ENCODE assay signal across 10 cellular contexts in the genomic region with DNA sequence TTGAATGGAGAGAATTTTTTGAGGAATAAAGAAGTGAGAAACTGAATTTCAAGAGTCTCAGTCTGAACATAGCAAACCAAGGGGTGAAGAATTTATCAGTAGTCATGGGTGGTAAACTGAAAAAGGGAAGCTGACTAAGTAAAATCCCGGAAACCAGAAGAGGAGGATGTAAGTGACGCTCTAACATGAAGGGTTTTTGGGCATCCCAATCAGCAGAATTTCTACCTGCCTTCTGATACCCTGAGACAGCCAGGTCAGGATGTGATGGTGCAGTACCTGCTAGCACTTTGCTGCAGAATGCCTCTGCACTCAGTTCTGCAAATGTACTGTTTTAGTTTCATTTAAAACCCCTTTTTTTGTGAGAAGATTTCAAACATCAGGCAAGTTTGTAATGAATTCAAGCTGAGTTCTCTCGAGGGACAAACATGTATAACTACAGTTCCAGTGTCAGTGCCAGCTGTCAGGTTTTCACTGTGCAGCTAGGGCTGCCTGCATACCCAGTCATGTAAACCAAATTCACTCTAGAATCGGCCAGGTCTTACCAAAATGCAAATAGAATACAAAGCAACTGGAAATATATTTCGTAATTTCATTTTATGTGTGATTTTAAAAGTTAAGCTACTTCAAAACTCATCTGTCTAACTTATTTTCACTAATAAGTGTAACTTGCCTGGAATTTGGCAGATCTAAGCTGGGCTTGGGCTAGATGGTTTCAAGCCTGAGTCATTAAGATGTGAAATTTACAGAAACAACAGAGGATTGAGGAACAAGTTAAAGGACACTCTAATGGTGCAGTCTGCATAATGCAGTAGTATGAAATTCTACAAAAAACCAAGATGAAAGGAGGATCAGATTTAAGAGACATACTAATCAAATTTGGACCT. TPM values are rescaled to one million over a fixed set of nuclear protein-coding genes. Genes with fewer than 3 reads are reported as not detected.
A peak's percentile ranks its signal among the peaks of the same experiment; 100 is the strongest.
DNase-seq lines count a peak whose midpoint lies in the region; ATAC-seq and TF ChIP-seq lines count a peak whose summit lies in the region.
"Had no signal": no experiment of that assay in that cellular context is flagged by ENCODE, and none has a peak within 500 bp of the region (broad histone marks: within the 10 kb centered on the region; RNA-seq: fewer than 3 reads in every experiment).

No MANE protein-coding gene starts in this region.

- peaks cover 2% of the 10 kb centered on the region for H3K4me1 ChIP-seq in CD8-positive, alpha-beta memory T cell (ENCODE audit: insufficient read depth, low read length)

- H3K4me3 ChIP-seq in CD8-positive, alpha-beta memory T cell (ENCODE audit: low read length) = no peak overlapping the region

- POLR2A ChIA-PET in CD8-positive, alpha-beta memory T cell (lab: Charles Lee) = interaction anchor here (1.4 kb wide), 1 partner anchor 85 kb away, joined by 3 read pairs; no protein-coding TSS in a partner anchor

- no peaks in the 10 kb centered on the region for H3K9me3 Mint-ChIP-seq in CD8-positive, alpha-beta memory T cell
- H3K9me3 Mint-ChIP-seq in glutamatergic neuron (ENCODE audit: unreplicated experiment) = no peaks in the 10 kb centered on the region

- H3K9me3 ChIP-seq in CD8-positive, alpha-beta memory T cell (ENCODE audit: low read length) = no peaks in the 10 kb centered on the region

- no peaks in the 10 kb centered on the region for H3K27me3 ChIP-seq in CD8-positive, alpha-beta memory T cell (ENCODE audit: insufficient read depth, low read length, poor library complexity, severe bottlenecking)

- TF ChIP-seq CTCF in glutamatergic neuron (IDR thresholded peaks at IDR 0.05; ENCODE audit: partially characterized antibody, unreplicated experiment) = no peak

- ATAC-seq in GM21619 (IDR thresholded peaks at IDR 0.05; ENCODE audit: unreplicated experiment) = peak; percentile 43
- no peak for ATAC-seq in SK-N-SH treated with all-trans-retinoic acid at 6 μM for 48 hours
- no peak for ATAC-seq in HG02763 (IDR thresholded peaks at IDR 0.05; ENCODE audit: unreplicated experiment)

- CTCF ChIA-PET in CD8-positive, alpha-beta memory T cell (lab: Charles Lee) = interaction anchor here (0.9 kb wide), 1 partner anchor 93 kb away, joined by 3 read pairs; the partner anchor contains the start of gene TEX30

- peak overlapping the region in 7 of 8 donors; percentile 26 to 94 (median 64) for H3K27ac Mint-ChIP-seq in CD8-positive, alpha-beta memory T cell
- peak overlapping the region; percentile 7 for H3K27ac Mint-ChIP-seq in glutamatergic neuron (ENCODE audit: unreplicated experiment)

- H3K4me3 Mint-ChIP-seq in CD8-positive, alpha-beta memory T cell = peak overlapping the region in 2 of 7 donors; percentile 5 to 6
- H3K4me3 Mint-ChIP-seq in glutamatergic neuron (ENCODE audit: unreplicated experiment) = peak overlapping the region; percentile 3

- no peaks in the 10 kb centered on the region for H3K36me3 ChIP-seq in CD8-positive, alpha-beta memory T cell (ENCODE audit: insufficient read depth, low read length)

- DNase-seq in CD8-positive, alpha-beta memory T cell = peak in 2 of 5 donors; percentile 1 to 17
- DNase-seq in SIG-M5 (lab: John Stamatoyannopoulos, UW) = peak; percentile 29
- DNase-seq in glutamatergic neuron = no peak
- no peak for DNase-seq in HK-2 (ENCODE audit: unreplicated experiment)
- DNase-seq in anterior cingulate cortex (lab: John Stamatoyannopoulos, UW) = no peak

- H3K4me1 Mint-ChIP-seq in CD8-positive, alpha-beta memory T cell = peaks cover 16 to 28% (median 22%) of the 10 kb centered on the region in 3 donors
- peaks cover 13% of the 10 kb centered on the region for H3K4me1 Mint-ChIP-seq in glutamatergic neuron (ENCODE audit: low read depth, unreplicated experiment)

- H3K27ac ChIP-seq in CD8-positive, alpha-beta memory T cell (ENCODE audit: low read depth, low read length) = no peak overlapping the region

- H3K36me3 Mint-ChIP-seq in CD8-positive, alpha-beta memory T cell = peaks cover 3 to 29% (median 12%) of the 10 kb centered on the region in 3 donors
- H3K36me3 Mint-ChIP-seq in glutamatergic neuron (ENCODE audit: unreplicated experiment) = no peaks in the 10 kb centered on the region

- H3K27me3 Mint-ChIP-seq in CD8-positive, alpha-beta memory T cell = no peaks in the 10 kb centered on the region
- peaks cover 2% of the 10 kb centered on the region for H3K27me3 Mint-ChIP-seq in glutamatergic neuron (ENCODE audit: unreplicated experiment)

TF ChIP-seq in SK-N-SH treated with all-trans-retinoic acid at 6 μM for 48 hours, 23 proteins besides CTCF, POLR2A, EP300 and RAD21:
- TF ChIP-seq RARB (CRISPR knock-in tag; IDR thresholded peaks at IDR 0.05) = no peak
- TF ChIP-seq SNAI2 (CRISPR knock-in tag; IDR thresholded peaks at IDR 0.05) = no peak
- TF ChIP-seq ISL1 (CRISPR knock-in tag; IDR thresholded peaks at IDR 0.05) = no peak
TF ChIP-seq in SK-N-SH treated with all-trans-retinoic acid at 6 μM for 48 hours: peak in this region for 0.

RNA-seq across cellular contexts. Expression of gene METTL21C, which starts 13.8 kb away (rescaled TPM):
- total RNA-seq in CD8-positive, alpha-beta memory T cell = not detected
- not detected for polyA plus RNA-seq in CD8-positive, alpha-beta memory T cell
- not detected for total RNA-seq in glutamatergic neuron (ENCODE audit: unreplicated experiment)
- total RNA-seq: NCI-H460, pulmonary artery endothelial cell had no signal
